Comparison of ENCODE assay signal across 12 cellular contexts in the genomic region with DNA sequence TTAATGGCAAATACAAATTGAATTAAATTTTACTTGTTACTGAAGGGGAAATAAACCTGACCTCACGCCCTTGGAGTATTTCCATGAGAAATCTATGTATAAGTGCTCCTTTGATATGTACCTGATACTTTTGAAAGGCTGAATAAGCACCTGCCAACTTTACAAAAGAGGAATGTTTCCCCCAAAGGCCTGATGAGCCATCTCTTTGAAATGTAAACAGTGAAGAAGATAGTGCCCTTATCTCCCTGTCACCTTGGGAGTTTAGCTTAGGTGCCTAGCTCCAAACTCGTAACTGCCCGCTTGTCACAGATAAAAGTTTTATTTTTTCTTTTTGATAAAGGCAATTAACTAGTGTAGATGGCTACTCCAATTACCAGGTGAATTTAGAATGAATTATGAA. TPM values are rescaled to one million over a fixed set of nuclear protein-coding genes. Genes with fewer than 3 reads are reported as not detected.
A peak's percentile ranks its signal among the peaks of the same experiment; 100 is the strongest.
DNase-seq lines count a peak whose midpoint lies in the region; ATAC-seq and TF ChIP-seq lines count a peak whose summit lies in the region.
"Had no signal": no experiment of that assay in that cellular context is flagged by ENCODE, and none has a peak within 500 bp of the region (broad histone marks: within the 10 kb centered on the region; RNA-seq: fewer than 3 reads in every experiment).

No MANE protein-coding gene starts in this region.

- peaks cover 3% of the 10 kb centered on the region for H3K36me3 Mint-ChIP-seq in activated T-helper 1 cell treated with anti-CD3 and anti-CD28 coated beads, Interleukin-12 subunit alpha, Interleukin-12 subunit beta, Interleukin-2, Interleukin-4 antibody, amounts not matched to agents 30 ng/mL and 10 ng/mL and 1 ng/mL, durations not matched to agents 14 hours and 24 hours and 36 hours (ENCODE audit: low read depth)

- H3K9me3 ChIP-seq in left ventricle myocardium inferior (replicated peaks), result no peaks in the 10 kb centered on the region
- no peaks in the 10 kb centered on the region for H3K9me3 ChIP-seq in lower lobe of right lung
- no peaks in the 10 kb centered on the region for H3K9me3 ChIP-seq in upper lobe of right lung
- H3K9me3 ChIP-seq: left lung had no signal

- intact Hi-C loops in left ventricle myocardium inferior (cut with micrococcal nuclease) (no loop called here), left ventricle myocardium superior (cut with micrococcal nuclease) (no loop called here), lower lobe of right lung (cut with DNase I) (no loop called here), upper lobe of right lung (cut with DNase I) (loop anchor here (10.0 kb wide), 1 partner anchor 135 kb away; no protein-coding TSS in a partner anchor)
- intact Hi-C loops in activated T-helper 1 cell treated with anti-CD3 and anti-CD28 coated beads, Interleukin-12 subunit alpha, Interleukin-12 subunit beta, Interleukin-2, Interleukin-4 antibody, amounts not matched to agents 30 ng/mL and 10 ng/mL and 1 ng/mL, durations not matched to agents 14 hours and 24 hours and 36 hours (cut with micrococcal nuclease), result loop anchor here (1.0 kb wide), 3 partner anchors 12 to 143 kb away; a partner anchor contains a TSS

- peak overlapping the region; percentile 11 for H3K4me3 Mint-ChIP-seq in activated T-helper 1 cell treated with anti-CD3 and anti-CD28 coated beads, Interleukin-12 subunit alpha, Interleukin-12 subunit beta, Interleukin-2, Interleukin-4 antibody, amounts not matched to agents 30 ng/mL and 10 ng/mL and 1 ng/mL, durations not matched to agents 14 hours and 24 hours and 36 hours

- peaks cover 27% of the 10 kb centered on the region for H3K27me3 Mint-ChIP-seq in activated T-helper 1 cell treated with anti-CD3 and anti-CD28 coated beads, Interleukin-12 subunit alpha, Interleukin-12 subunit beta, Interleukin-2, Interleukin-4 antibody, amounts not matched to agents 30 ng/mL and 10 ng/mL and 1 ng/mL, durations not matched to agents 14 hours and 24 hours and 36 hours (ENCODE audit: insufficient read depth)

- TF ChIP-seq CTCF in left ventricle myocardium inferior (IDR thresholded peaks at IDR 0.05; ENCODE audit: borderline replicate concordance), result no peak
- no peak for TF ChIP-seq CTCF in lower lobe of right lung (IDR thresholded peaks at IDR 0.05)
- TF ChIP-seq CTCF in upper lobe of right lung (IDR thresholded peaks at IDR 0.05), result no peak

- H3K27me3 ChIP-seq in left ventricle myocardium inferior (ENCODE audit: low read depth) (no peaks in the 10 kb centered on the region), lower lobe of right lung (ENCODE audit: low read depth) (no peaks in the 10 kb centered on the region), upper lobe of right lung (no peaks in the 10 kb centered on the region)
- H3K27me3 ChIP-seq: left lung had no signal

- H3K27ac ChIP-seq in left ventricle myocardium inferior (replicated peaks) (no peak overlapping the region), lower lobe of right lung (no peak overlapping the region), upper lobe of right lung (no peak overlapping the region)

- ATAC-seq in left ventricle myocardium superior, result no peak
- no peak for ATAC-seq in lower lobe of right lung
- ATAC-seq in upper lobe of right lung, result no peak
- no peak for ATAC-seq in GM18517 (IDR thresholded peaks at IDR 0.05; ENCODE audit: unreplicated experiment)

- H3K4me3 ChIP-seq in left ventricle myocardium inferior, result peak overlapping the region; percentile 95
- H3K4me3 ChIP-seq in lower lobe of right lung, result peak overlapping the region; percentile 88
- H3K4me3 ChIP-seq in upper lobe of right lung, result peak overlapping the region; percentile 80

- H3K4me1 Mint-ChIP-seq in activated T-helper 1 cell treated with anti-CD3 and anti-CD28 coated beads, Interleukin-12 subunit alpha, Interleukin-12 subunit beta, Interleukin-2, Interleukin-4 antibody, amounts not matched to agents 30 ng/mL and 10 ng/mL and 1 ng/mL, durations not matched to agents 14 hours and 24 hours and 36 hours (ENCODE audit: low read depth), result peaks cover 18% of the 10 kb centered on the region

- H3K36me3 ChIP-seq in left ventricle myocardium inferior (no peaks in the 10 kb centered on the region), lower lobe of right lung (no peaks in the 10 kb centered on the region), upper lobe of right lung (no peaks in the 10 kb centered on the region)
- H3K36me3 ChIP-seq: left lung had no signal

- H3K4me1 ChIP-seq in left ventricle myocardium inferior (peaks cover 28% of the 10 kb centered on the region), lower lobe of right lung (peaks cover 15% of the 10 kb centered on the region), upper lobe of right lung (peaks cover 14% of the 10 kb centered on the region)

- H3K9me3 Mint-ChIP-seq in activated T-helper 1 cell treated with anti-CD3 and anti-CD28 coated beads, Interleukin-12 subunit alpha, Interleukin-12 subunit beta, Interleukin-2, Interleukin-4 antibody, amounts not matched to agents 30 ng/mL and 10 ng/mL and 1 ng/mL, durations not matched to agents 14 hours and 24 hours and 36 hours, result no peaks in the 10 kb centered on the region
- H3K9me3 Mint-ChIP-seq: activated naive CD4-positive, alpha-beta T cell treated with anti-CD3 and anti-CD28 coated beads, Interleukin-2, amount 50 U/mL, for 24 hours; CD4-positive, alpha-beta memory T cell had no signal

- no peak overlapping the region for H3K27ac Mint-ChIP-seq in activated T-helper 1 cell treated with anti-CD3 and anti-CD28 coated beads, Interleukin-12 subunit alpha, Interleukin-12 subunit beta, Interleukin-2, Interleukin-4 antibody, amounts not matched to agents 30 ng/mL and 10 ng/mL and 1 ng/mL, durations not matched to agents 14 hours and 24 hours and 36 hours

- no peak for DNase-seq in left ventricle myocardium inferior
- DNase-seq in left ventricle myocardium superior, result no peak
- no peak for DNase-seq in activated T-helper 1 cell treated with anti-CD3 and anti-CD28 coated beads, Interleukin-12 subunit alpha, Interleukin-12 subunit beta, Interleukin-2, Interleukin-4 antibody, amounts not matched to agents 30 ng/mL and 10 ng/mL and 1 ng/mL, durations not matched to agents 14 hours and 24 hours and 36 hours (ENCODE audit: low spot score)
- DNase-seq in lower lobe of right lung, result no peak
- DNase-seq in upper lobe of right lung, result no peak
- no peak for DNase-seq in NCI-H69 (lab: John Stamatoyannopoulos, UW)
- no peak for DNase-seq in HCEC 1CT
- DNase-seq: CD4-positive, alpha-beta memory T cell had no signal

RNA-seq across cellular contexts. Expression of a gene that starts 1.1 kb away (rescaled TPM):
- 6.3 TPM for total RNA-seq in left ventricle myocardium inferior
- total RNA-seq in left ventricle myocardium superior, result 5.8 TPM
- total RNA-seq in activated T-helper 1 cell treated with anti-CD3 and anti-CD28 coated beads, Interleukin-12 subunit alpha, Interleukin-12 subunit beta, Interleukin-2, Interleukin-4 antibody, amounts not matched to agents 30 ng/mL and 10 ng/mL and 1 ng/mL, durations not matched to agents 14 hours and 24 hours and 36 hours, result 18.2 and 21.6 TPM in 2 replicates
- 8.8 TPM for total RNA-seq in lower lobe of right lung
- 8.3 TPM for total RNA-seq in upper lobe of right lung

RNA-seq across cellular contexts. Expression of a gene that starts 26.6 kb away (rescaled TPM):
- not detected for total RNA-seq in left ventricle myocardium inferior
- total RNA-seq in left ventricle myocardium superior, result 0.10 TPM
- total RNA-seq in activated T-helper 1 cell treated with anti-CD3 and anti-CD28 coated beads, Interleukin-12 subunit alpha, Interleukin-12 subunit beta, Interleukin-2, Interleukin-4 antibody, amounts not matched to agents 30 ng/mL and 10 ng/mL and 1 ng/mL, durations not matched to agents 14 hours and 24 hours and 36 hours, result not detected in 2 replicates
- total RNA-seq in lower lobe of right lung, result 0.92 TPM
- 0.43 TPM for total RNA-seq in upper lobe of right lung
- total RNA-seq: CD4-positive, alpha-beta memory T cell; H4 had no signal

RNA-seq across cellular contexts. Expression of a gene that starts 39.2 kb away (rescaled TPM):
- total RNA-seq in left ventricle myocardium inferior (49.3 TPM), left ventricle myocardium superior (51.3 TPM), lower lobe of right lung (78.8 TPM), upper lobe of right lung (83.7 TPM)
- total RNA-seq in activated T-helper 1 cell treated with anti-CD3 and anti-CD28 coated beads, Interleukin-12 subunit alpha, Interleukin-12 subunit beta, Interleukin-2, Interleukin-4 antibody, amounts not matched to agents 30 ng/mL and 10 ng/mL and 1 ng/mL, durations not matched to agents 14 hours and 24 hours and 36 hours, result 533 and 548 TPM in 2 replicates

Comparison
In these comparisons a context has a peak if more than half of its experiments do, and no peak if none do; other contexts are left out.
1. intact Hi-C loops: an anchor here in activated T-helper 1 cell treated with anti-CD3 and anti-CD28 coated beads, Interleukin-12 subunit alpha, Interleukin-12 subunit beta, Interleukin-2, Interleukin-4 antibody, amounts not matched to agents 30 ng/mL and 10 ng/mL and 1 ng/mL, durations not matched to agents 14 hours and 24 hours and 36 hours (1.0 kb wide) and upper lobe of right lung (10.0 kb wide); none called in left ventricle myocardium inferior, left ventricle myocardium superior and lower lobe of right lung.